ENCODE assay signal across 8 cellular contexts in genomic region chr11:72091292-72091691, GRCh38. TPM values are rescaled to one million over a fixed set of nuclear protein-coding genes. Genes with fewer than 3 reads are reported as not detected.
A peak's percentile ranks its signal among the peaks of the same experiment; 100 is the strongest.
DNase-seq lines count a peak whose midpoint lies in the region; ATAC-seq, FAIRE-seq and TF ChIP-seq lines count a peak whose summit lies in the region.

No MANE protein-coding gene starts in this region.

- DNase-seq in GM12891 (ENCODE audit: insufficient read length, low spot score) (peak; percentile 60), NCI-H1105 (lab: John Stamatoyannopoulos, UW) (peak; percentile 31), breast epithelium (ENCODE audit: low spot score in 2 of 2) (peak; percentile 66 to 71), islet precursor cell (peak; percentile 87)
- peak; percentile 36 to 49 for DNase-seq in stimulated activated CD4-positive, alpha-beta T cell treated with anti-CD3 and anti-CD28 coated beads, Interleukin-15, amount 100 ng/mL, for 48 hours (ENCODE audit: low read depth in 2 of 2)

- TF ChIP-seq CTCF in 22Rv1 (IDR thresholded peaks at IDR 0.05) (peak; percentile 87), WI38 (IDR thresholded peaks at IDR 0.05; ENCODE audit: low read depth, low read length) (peak; percentile 89), breast epithelium (IDR thresholded peaks at IDR 0.05) (peak; percentile 59 to 97 (median 90))

- H3K27ac ChIP-seq in 22Rv1 (peak overlapping the region; percentile 23), breast epithelium (peak overlapping the region; percentile 29 to 70)

- H3K4me1 ChIP-seq in breast epithelium = peaks cover 0 to 7% of the 10 kb centered on the region in 2 donors

- no peaks in the 10 kb centered on the region for H3K27me3 ChIP-seq in breast epithelium

- FAIRE-seq in GM12891 (lab: Jason Lieb, UNC) = peak; percentile 87

- no peak for ATAC-seq in GM18909 (IDR thresholded peaks at IDR 0.05; ENCODE audit: poor library complexity, unreplicated experiment)

- no peaks in the 10 kb centered on the region for H3K36me3 ChIP-seq in breast epithelium

- no peak for TF ChIP-seq POLR2A in GM12891 (IDR thresholded peaks at IDR 0.05; ENCODE audit: low read depth, low read length)
- TF ChIP-seq POLR2A in breast epithelium (IDR thresholded peaks at IDR 0.05) = no peak

- H3K4me3 ChIP-seq in WI38 (ENCODE audit: low read depth, low read length) (no peak overlapping the region), breast epithelium (no peak overlapping the region)

- H3K9me3 ChIP-seq in breast epithelium = no peaks in the 10 kb centered on the region

- intact Hi-C loops in breast epithelium (cut with DNase I; ENCODE audit: low total_unique reads) = loop anchor here (10.0 kb wide), 1 partner anchor 76 kb away; no protein-coding TSS in a partner anchor

TF ChIP-seq in GM12891, 5 proteins besides CTCF, POLR2A, EP300 and RAD21:
- TF ChIP-seq POU2F2 (IDR thresholded peaks at IDR 0.05; ENCODE audit: low read depth, low read length) (no peak), PAX5 (IDR thresholded peaks at IDR 0.05; ENCODE audit: insufficient read depth, low read length, severe bottlenecking) (no peak)
TF ChIP-seq in GM12891: peak in this region for 0.

RNA-seq across cellular contexts. Expression of gene LRRC51, which starts 10.6 kb away (rescaled TPM):
- polyA plus RNA-seq in GM12891 (2012; ENCODE audit: low read depth, missing spikeins) = 4.9 TPM
- 100 to 1,000 TPM in 1 of 3 donors, 10 to 100 TPM in 2; 14.9 to 103 (median 17.1) TPM for total RNA-seq in breast epithelium

RNA-seq across cellular contexts. Expression of gene NUMA1, which starts 10.9 kb away (rescaled TPM):
- polyA plus RNA-seq in GM12891 (2012; ENCODE audit: low read depth, missing spikeins) = 80.9 TPM
- total RNA-seq in breast epithelium = 100 to 1,000 TPM; 240 to 412 (median 283) TPM

RNA-seq across cellular contexts. Expression of gene LAMTOR1, which starts 11.8 kb away (rescaled TPM):
- polyA plus RNA-seq in GM12891 (2012; ENCODE audit: low read depth, missing spikeins) = 82.0 TPM
- 100 to 1,000 TPM in 2 of 3 donors, 10 to 100 TPM in 1; 87.2 to 120 (median 112) TPM for total RNA-seq in breast epithelium

RNA-seq across cellular contexts. Expression of gene TOMT, which starts 14.4 kb away (rescaled TPM):
- not detected for polyA plus RNA-seq in GM12891 (2012; ENCODE audit: low read depth, missing spikeins)
- not detected for total RNA-seq in breast epithelium

RNA-seq across cellular contexts. Expression of gene ANAPC15, which starts 21.2 kb away (rescaled TPM):
- polyA plus RNA-seq in GM12891 (2012; ENCODE audit: low read depth, missing spikeins) = 80.1 TPM
- total RNA-seq in breast epithelium = 10 to 100 TPM; 12.1 to 22.4 (median 21.4) TPM

Comparison
In these comparisons a context has a peak if more than half of its experiments do, and no peak if none do; other contexts are left out.
1. DNase-seq: peak in every context shown above with its lines; median percentile 87 in islet precursor cell; 68 in breast epithelium; 60 in GM12891; 42 in stimulated activated CD4-positive, alpha-beta T cell treated with anti-CD3 and anti-CD28 coated beads, Interleukin-15, amount 100 ng/mL, for 48 hours; 31 in NCI-H1105.